Comparison of ENCODE assay signal across 1 cellular context in the genomic region with DNA sequence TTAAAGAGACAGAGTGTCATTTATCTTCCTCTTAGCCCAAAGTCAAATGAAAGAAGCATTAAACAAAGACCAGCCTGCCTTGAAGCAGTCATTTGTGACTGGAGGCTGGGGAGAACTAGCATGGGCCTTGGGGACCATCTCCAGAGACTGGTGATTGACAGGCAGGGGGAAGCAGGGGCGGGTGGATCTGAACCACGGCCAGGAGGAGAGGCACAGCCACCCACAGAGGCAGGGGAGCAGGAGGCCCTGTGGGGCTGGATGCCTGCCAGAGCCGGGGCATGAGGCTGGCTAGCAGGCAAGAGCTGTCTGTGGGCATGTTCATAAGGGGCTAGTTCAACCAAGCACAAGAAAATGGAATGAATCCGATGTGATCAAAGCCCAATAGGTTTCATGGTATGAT.
TF ChIP-seq lines count a peak whose summit lies in the region.

No MANE protein-coding gene starts in this region.

TF ChIP-seq in WTC11, 78 proteins besides CTCF, POLR2A, EP300 and RAD21 (continued from another document):
- TF ChIP-seq STAT6 (CRISPR knock-in tag; conservative IDR thresholded peaks at IDR 0.05; ENCODE audit: low read depth), result no peak
- TF ChIP-seq, protein P1, sequence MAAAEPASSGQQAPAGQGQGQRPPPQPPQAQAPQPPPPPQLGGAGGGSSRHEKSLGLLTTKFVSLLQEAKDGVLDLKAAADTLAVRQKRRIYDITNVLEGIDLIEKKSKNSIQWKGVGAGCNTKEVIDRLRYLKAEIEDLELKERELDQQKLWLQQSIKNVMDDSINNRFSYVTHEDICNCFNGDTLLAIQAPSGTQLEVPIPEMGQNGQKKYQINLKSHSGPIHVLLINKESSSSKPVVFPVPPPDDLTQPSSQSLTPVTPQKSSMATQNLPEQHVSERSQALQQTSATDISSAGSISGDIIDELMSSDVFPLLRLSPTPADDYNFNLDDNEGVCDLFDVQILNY (CRISPR knock-in tag; IDR thresholded peaks at IDR 0.05), result no peak
- TF ChIP-seq FOXJ3 (CRISPR knock-in tag; IDR thresholded peaks at IDR 0.05; ENCODE audit: borderline replicate concordance), result no peak
TF ChIP-seq in WTC11: peak in this region for 0.
